11 cellular contexts compared by ENCODE assay signal in genomic region chr6:80457044-80457933, GRCh38.
DNase-seq lines count a peak whose midpoint lies in the region; TF ChIP-seq lines count a peak whose summit lies in the region.
"Had no signal": no experiment of that assay in that cellular context is flagged by ENCODE, and none has a peak within 500 bp of the region (broad histone marks: within the 10 kb centered on the region; RNA-seq: fewer than 3 reads in every experiment).

No MANE protein-coding gene starts in this region.

- no peaks in the 10 kb centered on the region for H3K36me3 Mint-ChIP-seq in glutamatergic neuron (ENCODE audit: unreplicated experiment)

- no peak for TF ChIP-seq CTCF in glutamatergic neuron (IDR thresholded peaks at IDR 0.05; ENCODE audit: partially characterized antibody, unreplicated experiment)

- peak; percentile 94 for DNase-seq in ELR (ENCODE audit: low read depth)
- DNase-seq in T1000 (lab: John Stamatoyannopoulos, UW) = peak; percentile 43
- peak; percentile 49 for DNase-seq in foreskin melanocyte
- DNase-seq in posterior vena cava (ENCODE audit: low spot score) = peak; percentile 87
- no peak for DNase-seq in glutamatergic neuron
- no peak for DNase-seq in NCI-H345 treated with DMSO at 0.1 percent for 48 hours (lab: John Stamatoyannopoulos, UW; ENCODE audit: unreplicated experiment)
- no peak for DNase-seq in SKM-1 treated with dmso at 0.1 percent for 144 hours (lab: John Stamatoyannopoulos, UW; ENCODE audit: unreplicated experiment)
- DNase-seq in COR-L47 (lab: John Stamatoyannopoulos, UW) = no peak
- DNase-seq: Karpas-422, retina had no signal

- intact Hi-C loops in posterior vena cava (cut with DNase I) = no loop called here

- H3K27me3 Mint-ChIP-seq in glutamatergic neuron (ENCODE audit: unreplicated experiment) = no peaks in the 10 kb centered on the region

- H3K9me3 Mint-ChIP-seq in glutamatergic neuron (ENCODE audit: unreplicated experiment) = peaks cover 2% of the 10 kb centered on the region
- H3K9me3 Mint-ChIP-seq: activated T-helper 2 cell treated with anti-CD3 and anti-CD28 coated beads, Interferon-gamma antibody, Interleukin-2, Interleukin-4, amounts not matched to agents 10 μg/mL and 5 μg/mL and 100 μg/mL, durations not matched to agents 14 hours and 24 hours and 36 hours had no signal

- no peaks in the 10 kb centered on the region for H3K4me1 Mint-ChIP-seq in glutamatergic neuron (ENCODE audit: low read depth, unreplicated experiment)

- H3K27ac Mint-ChIP-seq in glutamatergic neuron (ENCODE audit: unreplicated experiment) = no peak overlapping the region
- H3K27ac Mint-ChIP-seq: activated T-helper 2 cell treated with anti-CD3 and anti-CD28 coated beads, Interferon-gamma antibody, Interleukin-2, Interleukin-4, amounts not matched to agents 10 μg/mL and 5 μg/mL and 100 μg/mL, durations not matched to agents 14 hours and 24 hours and 36 hours had no signal

- H3K4me3 Mint-ChIP-seq in glutamatergic neuron (ENCODE audit: unreplicated experiment) = no peak overlapping the region

Comparison
In these comparisons a context has a peak if more than half of its experiments do, and no peak if none do; other contexts are left out.
1. DNase-seq: peak in ELR (single experiment), T1000 (single experiment), foreskin melanocyte (single experiment) and posterior vena cava (single experiment); none in glutamatergic neuron (single experiment), NCI-H345 treated with DMSO at 0.1 percent for 48 hours (single experiment), SKM-1 treated with dmso at 0.1 percent for 144 hours (single experiment) and COR-L47 (single experiment).